19 cellular contexts compared by ENCODE assay signal in genomic region chr14:100334904-100335303, GRCh38. TPM values are rescaled to one million over a fixed set of nuclear protein-coding genes. Genes with fewer than 3 reads are reported as not detected.
DNase-seq lines count a peak whose midpoint lies in the region; ATAC-seq and TF ChIP-seq lines count a peak whose summit lies in the region.
"Had no signal": no experiment of that assay in that cellular context is flagged by ENCODE, and none has a peak within 500 bp of the region (broad histone marks: within the 10 kb centered on the region; RNA-seq: fewer than 3 reads in every experiment).

No MANE protein-coding gene starts in this region.

- peaks cover 14% of the 10 kb centered on the region for H3K4me1 Mint-ChIP-seq in activated T-helper 17 cell treated with anti-CD3 and anti-CD28 coated beads, Interleukin-2, amount 50 U/mL, for 72 hours
- peaks cover 24% of the 10 kb centered on the region for H3K4me1 Mint-ChIP-seq in nephron progenitor cell

- WGBS in aorta, 2 donors, result 90 to 94% methylated on average over 12 of the region's 12 CpGs
- 92% methylated on average over 7 of the region's 12 CpGs; no CpG with 5 or more reads in 1 of the 2 donors for WGBS in gastroesophageal sphincter (ENCODE audit: low coverage in 1 of 2), 2 donors

- peaks cover 73% of the 10 kb centered on the region for H3K36me3 Mint-ChIP-seq in activated T-helper 17 cell treated with anti-CD3 and anti-CD28 coated beads, Interleukin-2, amount 50 U/mL, for 72 hours (ENCODE audit: low read depth)
- H3K36me3 Mint-ChIP-seq in nephron progenitor cell (ENCODE audit: low read depth), result peaks cover 34% of the 10 kb centered on the region

- intact Hi-C loops in Right ventricle myocardium superior (cut with DNase I) (no loop called here), left ventricle myocardium inferior (cut with micrococcal nuclease) (no loop called here), aorta (cut with DNase I) (no loop called here)

- DNase-seq in Right ventricle myocardium superior (peak; percentile 33), left ventricle myocardium inferior (no peak), nephron progenitor cell (no peak), aorta (peak; percentile 4 to 60)
- DNase-seq: C1 segment of cervical spinal cord; DMS 273 treated with DMSO at 0.1 percent for 48 hours; GF-D8; NCI-H187 treated with DMSO at 0.1 percent for 48 hours; NCI-H2171; NCI-H446; NCI-H69; NK-92 treated with Interleukin-12 subunit alpha and Interleukin-12 subunit beta, amount 100 ng/mL, for 24 hours had no signal

- peaks cover 60% of the 10 kb centered on the region for H3K36me3 ChIP-seq in left ventricle myocardium inferior
- H3K36me3 ChIP-seq in aorta (ENCODE audit: control insufficient read depth in 1 of 2, insufficient read depth in 2 of 2, low read length in 1 of 2), result no peaks in the 10 kb centered on the region
- peaks cover 0 to 74% of the 10 kb centered on the region in 2 donors for H3K36me3 ChIP-seq in gastroesophageal sphincter

- no peaks in the 10 kb centered on the region for H3K9me3 Mint-ChIP-seq in activated T-helper 17 cell treated with anti-CD3 and anti-CD28 coated beads, Interleukin-2, amount 50 U/mL, for 72 hours
- H3K9me3 Mint-ChIP-seq in nephron progenitor cell, result no peaks in the 10 kb centered on the region

- H3K4me3 ChIP-seq in left ventricle myocardium inferior (no peak overlapping the region), aorta (ENCODE audit: low read length in 2 of 2) (no peak overlapping the region), gastroesophageal sphincter (no peak overlapping the region)
- H3K4me3 ChIP-seq: A549 had no signal

- H3K27me3 Mint-ChIP-seq in activated T-helper 17 cell treated with anti-CD3 and anti-CD28 coated beads, Interleukin-2, amount 50 U/mL, for 72 hours, result no peaks in the 10 kb centered on the region
- no peaks in the 10 kb centered on the region for H3K27me3 Mint-ChIP-seq in nephron progenitor cell (ENCODE audit: low read depth, poor library complexity)

- H3K9me3 ChIP-seq in left ventricle myocardium inferior (replicated peaks) (no peaks in the 10 kb centered on the region), aorta (ENCODE audit: control insufficient read depth, low read length) (no peaks in the 10 kb centered on the region), gastroesophageal sphincter (no peaks in the 10 kb centered on the region)
- H3K9me3 ChIP-seq: A549 had no signal

- peak overlapping the region; percentile 43 for H3K27ac Mint-ChIP-seq in activated T-helper 17 cell treated with anti-CD3 and anti-CD28 coated beads, Interleukin-2, amount 50 U/mL, for 72 hours
- peak overlapping the region; percentile 74 for H3K27ac Mint-ChIP-seq in nephron progenitor cell

- TF ChIP-seq POLR2A in gastroesophageal sphincter (IDR thresholded peaks at IDR 0.05), result no peak

- H3K4me3 Mint-ChIP-seq in activated T-helper 17 cell treated with anti-CD3 and anti-CD28 coated beads, Interleukin-2, amount 50 U/mL, for 72 hours, result no peak overlapping the region
- H3K4me3 Mint-ChIP-seq in nephron progenitor cell, result no peak overlapping the region

- peaks cover under 1% of the 10 kb centered on the region for H3K4me1 ChIP-seq in left ventricle myocardium inferior
- no peaks in the 10 kb centered on the region for H3K4me1 ChIP-seq in aorta (ENCODE audit: control insufficient read depth in 1 of 2, insufficient read depth in 2 of 2, low read length in 2 of 2)
- H3K4me1 ChIP-seq in gastroesophageal sphincter, result peaks cover 0 to 3% (median 0%) of the 10 kb centered on the region in 3 donors
- H3K4me1 ChIP-seq: A549 had no signal

- TF ChIP-seq CTCF in left ventricle myocardium inferior (IDR thresholded peaks at IDR 0.05; ENCODE audit: borderline replicate concordance) (no peak), nephron progenitor cell (IDR thresholded peaks at IDR 0.05) (no peak), gastroesophageal sphincter (IDR thresholded peaks at IDR 0.05) (no peak)

- no peak for TF ChIP-seq EP300 in gastroesophageal sphincter (IDR thresholded peaks at IDR 0.05)

- no peak overlapping the region for H3K27ac ChIP-seq in left ventricle myocardium inferior (replicated peaks)
- no peak overlapping the region for H3K27ac ChIP-seq in aorta (ENCODE audit: low read depth in 1 of 2, low read length in 2 of 2)
- no peak overlapping the region for H3K27ac ChIP-seq in gastroesophageal sphincter
- H3K27ac ChIP-seq: A549 had no signal

- H3K27me3 ChIP-seq in left ventricle myocardium inferior (ENCODE audit: low read depth) (no peaks in the 10 kb centered on the region), aorta (ENCODE audit: control insufficient read depth in 1 of 2, insufficient read depth in 2 of 2, low read length in 1 of 2) (no peaks in the 10 kb centered on the region), gastroesophageal sphincter (no peaks in the 10 kb centered on the region)

- ATAC-seq in Right ventricle myocardium superior (ENCODE audit: poor library complexity) (no peak), aorta (ENCODE audit: low FRiP score) (no peak), gastroesophageal sphincter (no peak), GM19395 (IDR thresholded peaks at IDR 0.05; ENCODE audit: unreplicated experiment) (no peak), HG02678 (IDR thresholded peaks at IDR 0.05; ENCODE audit: unreplicated experiment) (no peak)
- no peak for ATAC-seq in activated T-helper 17 cell treated with anti-CD3 and anti-CD28 coated beads, Interleukin-2, amount 50 U/mL, for 72 hours (replicated peaks)
- ATAC-seq: A549 had no signal

RNA-seq across cellular contexts. Expression of gene SLC25A47, which starts 11.8 kb away (rescaled TPM):
- total RNA-seq in Right ventricle myocardium superior, result not detected
- total RNA-seq in left ventricle myocardium inferior, result not detected
- not detected for total RNA-seq in activated T-helper 17 cell treated with anti-CD3 and anti-CD28 coated beads, Interleukin-2, amount 50 U/mL, for 72 hours
- total RNA-seq in aorta, result not detected
- not detected for polyA plus RNA-seq in aorta
- under 1 TPM in 1 of 4 donors, not detected in 3; 0.31 TPM for total RNA-seq in gastroesophageal sphincter
- total RNA-seq: H4, RPMI7951 had no signal
- polyA plus RNA-seq: A549 had no signal

RNA-seq across cellular contexts. Expression of gene SLC25A29, which starts 28.7 kb away (rescaled TPM):
- total RNA-seq in Right ventricle myocardium superior (17.6 TPM), left ventricle myocardium inferior (24.5 TPM), aorta (10 to 100 TPM; 38.1 to 45.9 TPM), gastroesophageal sphincter (10 to 100 TPM; 36.4 to 65.4 (median 52.9) TPM)
- total RNA-seq in activated T-helper 17 cell treated with anti-CD3 and anti-CD28 coated beads, Interleukin-2, amount 50 U/mL, for 72 hours, result 1 to 10 TPM; 3.8 to 9.3 TPM
- 10 to 100 TPM in 1 of 2 donors, 1 to 10 TPM in 1; 3.9 to 56.6 TPM for polyA plus RNA-seq in aorta

RNA-seq across cellular contexts. Expression of gene WDR25, which starts 41.4 kb away (rescaled TPM):
- 3.9 TPM for total RNA-seq in Right ventricle myocardium superior
- 5.4 TPM for total RNA-seq in left ventricle myocardium inferior
- 1 to 10 TPM; 3.4 to 5.1 TPM for total RNA-seq in activated T-helper 17 cell treated with anti-CD3 and anti-CD28 coated beads, Interleukin-2, amount 50 U/mL, for 72 hours
- total RNA-seq in aorta, result 1 to 10 TPM; 8.3 to 8.8 TPM
- 1 to 10 TPM; 5.1 to 7.3 TPM for polyA plus RNA-seq in aorta
- total RNA-seq in gastroesophageal sphincter, result 10 to 100 TPM in 1 of 4 donors, 1 to 10 TPM in 3; 7.3 to 12.9 (median 8.0) TPM

Comparison
In these comparisons a context has a peak if more than half of its experiments do, and no peak if none do; other contexts are left out.
1. DNase-seq: peak in Right ventricle myocardium superior (single experiment) and aorta (2 of 2); none in left ventricle myocardium inferior (single experiment) and nephron progenitor cell (single experiment).